1 cellular context compared by ENCODE assay signal in genomic region chr10:17643339-17643754, GRCh38.
TF ChIP-seq lines count a peak whose summit lies in the region.

No MANE protein-coding gene starts in this region.

TF ChIP-seq in K562, 482 proteins besides CTCF, POLR2A, EP300 and RAD21 (continued from another document):
- peak; percentile 40 for TF ChIP-seq MXD1 (CRISPR knock-in tag; IDR thresholded peaks at IDR 0.05; ENCODE audit: borderline replicate concordance, poor library complexity, severe bottlenecking)
- TF ChIP-seq PBX2 (CRISPR knock-in tag; IDR thresholded peaks at IDR 0.05; ENCODE audit: low read depth): no peak
- peak; percentile 55 for TF ChIP-seq PBX2 (tag; conservative IDR thresholded peaks at IDR 0.05; ENCODE audit: low read depth)
- TF ChIP-seq NFIC (IDR thresholded peaks at IDR 0.05): no peak
- TF ChIP-seq SAP30 (IDR thresholded peaks at IDR 0.05; ENCODE audit: borderline replicate concordance, insufficient read depth, low read depth, low read length, poor library complexity, severe bottlenecking): peak; percentile 43
- peak; percentile 64 for TF ChIP-seq MEIS2 (IDR thresholded peaks at IDR 0.05; ENCODE audit: partially characterized antibody)
- no peak for TF ChIP-seq WHSC1 (IDR thresholded peaks at IDR 0.05; ENCODE audit: low read length)
- TF ChIP-seq NKRF (IDR thresholded peaks at IDR 0.05; ENCODE audit: borderline replicate concordance): peak; percentile 78; the same call in 1 of the 2 replicates
- peak; percentile 5; the same call in 1 of the 2 replicates for TF ChIP-seq CTBP1 (IDR thresholded peaks at IDR 0.05; ENCODE audit: borderline replicate concordance)
- 0 out of 2 replicates have a peak, but pooled peaks have one; percentile 8 for TF ChIP-seq TARDBP (IDR thresholded peaks at IDR 0.05)
- TF ChIP-seq MYC (IDR thresholded peaks at IDR 0.05; ENCODE audit: low read depth, low read length): peak; percentile 47; the same call in 1 of the 2 replicates
- no peak for TF ChIP-seq MYC (CRISPR knock-in tag; IDR thresholded peaks at IDR 0.05; ENCODE audit: borderline replicate concordance, low read depth)
- TF ChIP-seq HMBOX1 (IDR thresholded peaks at IDR 0.05): 0 out of 2 replicates have a peak, but pooled peaks have one; percentile 5
- TF ChIP-seq SMAD2 (IDR thresholded peaks at IDR 0.05; ENCODE audit: low read depth, low read length): no peak
- 0 out of 2 replicates have a peak, but pooled peaks have one; percentile 2 for TF ChIP-seq MTA3 (IDR thresholded peaks at IDR 0.05; ENCODE audit: borderline replicate concordance)
